1 cellular context compared by ENCODE assay signal in the genomic region with DNA sequence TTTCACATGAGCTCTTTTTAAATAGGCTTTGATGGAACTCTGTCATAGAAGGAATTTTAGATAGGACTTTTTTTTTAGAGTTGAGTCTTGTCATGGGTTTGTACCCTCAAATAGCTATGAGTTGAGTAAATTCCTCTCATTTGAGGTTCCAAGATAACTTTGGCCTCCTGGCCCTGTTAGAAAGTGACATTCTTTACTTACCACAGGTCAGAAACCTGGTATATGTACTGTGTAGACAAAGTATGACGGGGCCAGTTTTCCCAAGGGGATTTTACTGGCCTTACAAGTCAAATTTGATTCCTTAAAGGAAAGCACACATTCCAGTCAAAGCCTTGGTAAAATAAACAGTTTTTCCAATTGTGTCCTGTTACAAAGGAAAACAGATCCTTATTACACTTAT.
TF ChIP-seq lines count a peak whose summit lies in the region.

No MANE protein-coding gene starts in this region.

TF ChIP-seq in SK-N-SH treated with all-trans-retinoic acid at 6 μM for 48 hours, 23 proteins besides CTCF, POLR2A, EP300 and RAD21 (continued from another document):
- TF ChIP-seq TCF4 (CRISPR knock-in tag; IDR thresholded peaks at IDR 0.05; ENCODE audit: borderline replicate concordance) (no peak), ZC3H10 (CRISPR knock-in tag; IDR thresholded peaks at IDR 0.05) (no peak), GLIS3 (CRISPR knock-in tag; IDR thresholded peaks at IDR 0.05) (no peak)
- TF ChIP-seq, protein P1, sequence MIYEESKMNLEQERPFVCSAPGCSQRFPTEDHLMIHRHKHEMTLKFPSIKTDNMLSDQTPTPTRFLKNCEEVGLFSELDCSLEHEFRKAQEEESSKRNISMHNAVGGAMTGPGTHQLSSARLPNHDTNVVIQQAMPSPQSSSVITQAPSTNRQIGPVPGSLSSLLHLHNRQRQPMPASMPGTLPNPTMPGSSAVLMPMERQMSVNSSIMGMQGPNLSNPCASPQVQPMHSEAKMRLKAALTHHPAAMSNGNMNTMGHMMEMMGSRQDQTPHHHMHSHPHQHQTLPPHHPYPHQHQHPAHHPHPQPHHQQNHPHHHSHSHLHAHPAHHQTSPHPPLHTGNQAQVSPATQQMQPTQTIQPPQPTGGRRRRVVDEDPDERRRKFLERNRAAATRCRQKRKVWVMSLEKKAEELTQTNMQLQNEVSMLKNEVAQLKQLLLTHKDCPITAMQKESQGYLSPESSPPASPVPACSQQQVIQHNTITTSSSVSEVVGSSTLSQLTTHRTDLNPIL (CRISPR knock-in tag; IDR thresholded peaks at IDR 0.05; ENCODE audit: low read depth) = no peak
